Comparison of ENCODE assay signal across 17 cellular contexts in genomic region chr3:16425398-16426057, GRCh38.
"Had no signal": no experiment of that assay in that cellular context is flagged by ENCODE, and none has a peak within 500 bp of the region (broad histone marks: within the 10 kb centered on the region; RNA-seq: fewer than 3 reads in every experiment).

No MANE protein-coding gene starts in this region.

- H3K4me3 Mint-ChIP-seq: activated naive CD4-positive, alpha-beta T cell treated with anti-CD3 and anti-CD28 coated beads, Interleukin-2, amount 50 U/mL, for 24 hours; memory B cell; stimulated activated effector memory CD8-positive, alpha-beta T cell treated with anti-CD3 and anti-CD28 coated beads, Interleukin-12 subunit alpha, Interleukin-12 subunit beta, amount 100 ng/mL, for 72 hours; T-helper 1 cell treated with Interleukin-12 subunit alpha and Interleukin-12 subunit beta and Interleukin-4 antibody, amounts not matched to agents 30 μg/mL and 1 μg/mL, for 36 hours had no signal

- H3K9me3 Mint-ChIP-seq: activated naive CD4-positive, alpha-beta T cell treated with anti-CD3 and anti-CD28 coated beads, Interleukin-2, amount 50 U/mL, for 24 hours; immature natural killer cell; memory B cell; naive B cell; stimulated activated effector memory CD8-positive, alpha-beta T cell treated with anti-CD3 and anti-CD28 coated beads, Interleukin-12 subunit alpha, Interleukin-12 subunit beta, amount 100 ng/mL, for 72 hours; T-helper 1 cell treated with Interleukin-12 subunit alpha and Interleukin-12 subunit beta and Interleukin-4 antibody, amounts not matched to agents 30 μg/mL and 1 μg/mL, for 36 hours had no signal

- H3K27ac ChIP-seq: esophagus squamous epithelium, neutrophil, sigmoid colon, upper lobe of right lung had no signal

- H3K27ac Mint-ChIP-seq: activated naive CD4-positive, alpha-beta T cell treated with anti-CD3 and anti-CD28 coated beads, Interleukin-2, amount 50 U/mL, for 24 hours; memory B cell; stimulated activated effector memory CD8-positive, alpha-beta T cell treated with anti-CD3 and anti-CD28 coated beads, Interleukin-12 subunit alpha, Interleukin-12 subunit beta, amount 100 ng/mL, for 72 hours; T-helper 1 cell treated with Interleukin-12 subunit alpha and Interleukin-12 subunit beta and Interleukin-4 antibody, amounts not matched to agents 30 μg/mL and 1 μg/mL, for 36 hours had no signal

- ATAC-seq: left ventricle myocardium superior; mucosa of descending colon; stimulated activated effector memory CD8-positive, alpha-beta T cell treated with anti-CD3 and anti-CD28 coated beads, Interleukin-12 subunit alpha, Interleukin-12 subunit beta, amount 100 ng/mL, for 72 hours; upper lobe of right lung had no signal

- DNase-seq: activated CD4-positive, alpha-beta T cell treated with anti-CD3 and anti-CD28 coated beads, Interleukin-2, amount 50 U/mL, for 4 hours; activated CD4-positive, CD25-positive, alpha-beta regulatory T cell treated with anti-CD3 and anti-CD28 coated beads, Interleukin-2, amount 50 U/mL, for 72 hours; activated gamma-delta T cell; effector memory CD4-positive, alpha-beta T cell; esophagus squamous epithelium; immature natural killer cell; left ventricle myocardium superior; mucosa of descending colon; naive B cell; sigmoid colon; stimulated activated CD4-positive, alpha-beta T cell treated with anti-CD3 and anti-CD28 coated beads, Interleukin-4, amount 100 ng/mL, for 24 hours; upper lobe of right lung had no signal

- H3K27me3 Mint-ChIP-seq: activated naive CD4-positive, alpha-beta T cell treated with anti-CD3 and anti-CD28 coated beads, Interleukin-2, amount 50 U/mL, for 24 hours had no signal
